2 cellular contexts compared by ENCODE assay signal in genomic region chr5:74626386-74627222, GRCh38.
TF ChIP-seq lines count a peak whose summit lies in the region.

No MANE protein-coding gene starts in this region.

TF ChIP-seq in A549, 52 proteins besides CTCF, POLR2A, EP300 and RAD21 (continued from another document):
- TF ChIP-seq PHF8 (IDR thresholded peaks at IDR 0.05; ENCODE audit: borderline replicate concordance, low read depth): no peak
- 0 out of 2 replicates have a peak, but pooled peaks have one; percentile 11 for TF ChIP-seq RARB (CRISPR knock-in tag; IDR thresholded peaks at IDR 0.05)
- no peak for TF ChIP-seq ELK1 (IDR thresholded peaks at IDR 0.05; ENCODE audit: low read depth, low read length)
- TF ChIP-seq HEYL (CRISPR knock-in tag; IDR thresholded peaks at IDR 0.05): no peak

TF ChIP-seq in IMR-90, 13 proteins besides CTCF, POLR2A, EP300 and RAD21 (continued from another document):
- TF ChIP-seq ELK1 (IDR thresholded peaks at IDR 0.05; ENCODE audit: borderline replicate concordance, low read depth, low read length): no peak
- no peak for TF ChIP-seq MAZ (IDR thresholded peaks at IDR 0.05; ENCODE audit: borderline replicate concordance, low read depth, low read length)
- TF ChIP-seq RCOR1 (IDR thresholded peaks at IDR 0.05; ENCODE audit: insufficient replicate concordance, low read length): no peak
- no peak for TF ChIP-seq USF2 (IDR thresholded peaks at IDR 0.05; ENCODE audit: low read depth, low read length)
- TF ChIP-seq MXI1 (IDR thresholded peaks at IDR 0.05; ENCODE audit: borderline replicate concordance, low read depth, low read length): no peak
